11 cellular contexts compared by ENCODE assay signal in genomic region chrX:47583240-47583861, GRCh38. TPM values are rescaled to one million over a fixed set of nuclear protein-coding genes. Genes with fewer than 3 reads are reported as not detected.
DNase-seq lines count a peak whose midpoint lies in the region; ATAC-seq and TF ChIP-seq lines count a peak whose summit lies in the region.
"Had no signal": no experiment of that assay in that cellular context is flagged by ENCODE, and none has a peak within 500 bp of the region (broad histone marks: within the 10 kb centered on the region; RNA-seq: fewer than 3 reads in every experiment).

No MANE protein-coding gene starts in this region.

- H3K9ac ChIP-seq in Loucy (ENCODE audit: low read depth, low read length, poor library complexity, severe bottlenecking) = peak overlapping the region; percentile 93

- H3K36me3 ChIP-seq in BJ (ENCODE audit: control insufficient read depth, insufficient read depth, low read length) (peaks cover 2% of the 10 kb centered on the region; the same call in 1 of the 2 replicates), Loucy (ENCODE audit: insufficient read depth, low read length) (no peaks in the 10 kb centered on the region), osteoblast (ENCODE audit: insufficient read depth, low read length) (peaks cover 19% of the 10 kb centered on the region)
- H3K36me3 ChIP-seq in effector memory CD4-positive, alpha-beta T cell (ENCODE audit: control insufficient read depth, insufficient read depth, low read length) = no peaks in the 10 kb centered on the region

- H3K4me2 ChIP-seq in Loucy (ENCODE audit: low read depth, low read length, poor library complexity, severe bottlenecking) = peak overlapping the region; percentile 90
- peak overlapping the region; percentile 88 for H3K4me2 ChIP-seq in osteoblast (ENCODE audit: insufficient read depth, low read length)

- H3K4me3 ChIP-seq in BJ (ENCODE audit: low read depth, low read length) = peak overlapping the region; percentile 73
- peak overlapping the region; percentile 89 for H3K4me3 ChIP-seq in Loucy (ENCODE audit: low read length, poor library complexity, severe bottlenecking)
- no peak overlapping the region for H3K4me3 ChIP-seq in effector memory CD4-positive, alpha-beta T cell (ENCODE audit: insufficient read depth, low read depth, low read length, poor library complexity, severe bottlenecking)
- H3K4me3 ChIP-seq in osteoblast (ENCODE audit: insufficient read depth, low read length) = peak overlapping the region; percentile 76

- H3K9me3 ChIP-seq in Loucy (ENCODE audit: insufficient read depth, low read depth, low read length) (no peaks in the 10 kb centered on the region), osteoblast (ENCODE audit: low read depth, low read length) (no peaks in the 10 kb centered on the region)
- no peaks in the 10 kb centered on the region for H3K9me3 ChIP-seq in effector memory CD4-positive, alpha-beta T cell (ENCODE audit: control insufficient read depth, low read length)

- H3K27me3 ChIP-seq in BJ (ENCODE audit: control insufficient read depth, insufficient read depth, low read length) (no peaks in the 10 kb centered on the region), Loucy (ENCODE audit: insufficient read depth, low read length, poor library complexity, severe bottlenecking) (no peaks in the 10 kb centered on the region), osteoblast (ENCODE audit: insufficient read depth, low read length) (no peaks in the 10 kb centered on the region)
- H3K27me3 ChIP-seq in effector memory CD4-positive, alpha-beta T cell (replicated peaks; ENCODE audit: control insufficient read depth, insufficient read depth, low read length, poor library complexity, severe bottlenecking) = no peaks in the 10 kb centered on the region

- DNase-seq in BJ (ENCODE audit: low read depth) (no peak), osteoblast (ENCODE audit: insufficient read length, low spot score, missing footprints) (no peak), kidney glomerular epithelial cell (lab: John Stamatoyannopoulos, UW) (no peak)
- no peak for DNase-seq in effector memory CD4-positive, alpha-beta T cell
- DNase-seq: activated naive CD4-positive, alpha-beta T cell treated with anti-CD3 and anti-CD28 coated beads, Interleukin-2, amount 50 U/mL, for 16 hours; H9; kidney had no signal

- H3K27ac ChIP-seq in effector memory CD4-positive, alpha-beta T cell (ENCODE audit: insufficient read depth, low read length, poor library complexity, severe bottlenecking) = peak overlapping the region; percentile 73
- peak overlapping the region; percentile 72 for H3K27ac ChIP-seq in osteoblast (ENCODE audit: low read depth, low read length)

- CTCF ChIA-PET in BJ (lab: Yijun Ruan, JAX) = interaction anchor here (0.8 to 1.6 kb wide), 3 partner anchors 10 to 84 kb away, joined by 3 to 5 read pairs (median 3); no protein-coding TSS in a partner anchor

- TF ChIP-seq CTCF in BJ (IDR thresholded peaks at IDR 0.05; ENCODE audit: insufficient read depth, low read depth, low read length) (no peak), Loucy (conservative IDR thresholded peaks at IDR 0.05; ENCODE audit: low read length) (no peak), osteoblast (IDR thresholded peaks at IDR 0.05; ENCODE audit: extremely low read depth, low read depth, low read length) (no peak)

- no peaks in the 10 kb centered on the region for H3K9me2 ChIP-seq in Loucy (replicated peaks; ENCODE audit: low read depth, low read length)

- no peaks in the 10 kb centered on the region for H3F3A ChIP-seq in Loucy (ENCODE audit: low read depth)

- POLR2A ChIA-PET in BJ (lab: Charles Lee) = no interaction called here

- H3K4me1 ChIP-seq in Loucy (ENCODE audit: insufficient read depth, low read length, poor library complexity, severe bottlenecking) = peaks cover 20% of the 10 kb centered on the region
- peaks cover 4% of the 10 kb centered on the region for H3K4me1 ChIP-seq in effector memory CD4-positive, alpha-beta T cell (ENCODE audit: control insufficient read depth, insufficient read depth, low read length, poor library complexity, severe bottlenecking)
- H3K4me1 ChIP-seq in osteoblast (ENCODE audit: insufficient read depth, low read length) = peaks cover 30% of the 10 kb centered on the region

- H2AFZ ChIP-seq in Loucy (ENCODE audit: low read length) = no peak overlapping the region
- no peak overlapping the region for H2AFZ ChIP-seq in osteoblast (ENCODE audit: low read length)

- no peak for ATAC-seq in HG03045 (IDR thresholded peaks at IDR 0.05; ENCODE audit: unreplicated experiment)
- no peak for ATAC-seq in HG03457 (IDR thresholded peaks at IDR 0.05; ENCODE audit: unreplicated experiment)
- ATAC-seq in HG03097 (IDR thresholded peaks at IDR 0.05; ENCODE audit: low FRiP score, unreplicated experiment) = no peak

- H3K79me2 ChIP-seq in Loucy (ENCODE audit: insufficient read depth, low read length) = peaks cover 23% of the 10 kb centered on the region
- H3K79me2 ChIP-seq in osteoblast (ENCODE audit: insufficient read depth, low read length) = peaks cover 19% of the 10 kb centered on the region

- H4K20me1 ChIP-seq in Loucy (ENCODE audit: insufficient read depth, low read length, poor library complexity, severe bottlenecking) (peaks cover 4% of the 10 kb centered on the region), osteoblast (ENCODE audit: insufficient read depth, low read length) (peaks cover 30% of the 10 kb centered on the region)

RNA-seq across cellular contexts. Expression of gene TIMP1, which starts 1.1 kb away (rescaled TPM):
- polyA plus RNA-seq in BJ (2011; rRNA removed) = 1,766 and 1,870 TPM in 2 replicates
- polyA minus RNA-seq in BJ (2011; rRNA and poly(A)+ RNA removed) = 1,901 and 3,419 TPM in 2 replicates
- total RNA-seq in osteoblast = 904 and 922 TPM in 2 replicates

RNA-seq across cellular contexts. Expression of gene ARAF, which starts 22.3 kb away (rescaled TPM):
- 36.1 and 62.3 TPM in 2 replicates for polyA plus RNA-seq in BJ (2011; rRNA removed)
- 65.8 and 66.4 TPM in 2 replicates for polyA minus RNA-seq in BJ (2011; rRNA and poly(A)+ RNA removed)
- 18.9 and 21.0 TPM in 2 replicates for total RNA-seq in osteoblast

RNA-seq across cellular contexts. Expression of gene SYN1, which starts 36.3 kb away (rescaled TPM):
- polyA plus RNA-seq in BJ (2011; rRNA removed) = 0.23 and 0.48 TPM in 2 replicates
- 0.43 and 0.77 TPM in 2 replicates for polyA minus RNA-seq in BJ (2011; rRNA and poly(A)+ RNA removed)
- under 0.01 TPM in 2 replicates for total RNA-seq in osteoblast

RNA-seq across cellular contexts. Expression of gene CFP, which starts 46.4 kb away (rescaled TPM):
- polyA plus RNA-seq in BJ (2011; rRNA removed) = 0.01 and 0.05 TPM in 2 replicates
- polyA minus RNA-seq in BJ (2011; rRNA and poly(A)+ RNA removed) = 0.14 and 0.15 TPM in 2 replicates
- total RNA-seq in osteoblast = 0.29 and 0.36 TPM in 2 replicates
